Comparison of ENCODE assay signal across 8 cellular contexts in genomic region chr7:1664711-1665591, GRCh38. TPM values are rescaled to one million over a fixed set of nuclear protein-coding genes. Genes with fewer than 3 reads are reported as not detected.
DNase-seq lines count a peak whose midpoint lies in the region; ATAC-seq, FAIRE-seq and TF ChIP-seq lines count a peak whose summit lies in the region.

No MANE protein-coding gene starts in this region.

- H4K20me1 ChIP-seq in endothelial cell of umbilical vein (replicated peaks; ENCODE audit: control insufficient read depth, extremely low read depth, insufficient read depth, low read length) (no peaks in the 10 kb centered on the region), MM.1S (ENCODE audit: insufficient read depth, low read length) (no peaks in the 10 kb centered on the region)

- H3K27me3 ChIP-seq in endothelial cell of umbilical vein (ENCODE audit: control insufficient read depth in 2 of 2, insufficient read depth in 2 of 2, low read length in 2 of 2): peaks cover 32 to 35% of the 10 kb centered on the region in 2 experiments
- peaks cover 29% of the 10 kb centered on the region for H3K27me3 ChIP-seq in MM.1S (replicated peaks; ENCODE audit: insufficient read depth, low read length)

- WGBS in mesodermal cell (ENCODE audit: insufficient coverage in 2 of 2), 2 experiments: 0 to 1% methylated on average over 39 to 53 of the region's 101 CpGs

- POLR2A ChIA-PET in endothelial cell of umbilical vein (lab: Charles Lee): no interaction called here

- H3K9me3 ChIP-seq in endothelial cell of umbilical vein (replicated peaks; ENCODE audit: control insufficient read depth, insufficient read depth, low read length) (no peaks in the 10 kb centered on the region), mesodermal cell (ENCODE audit: control insufficient read depth, low read length) (no peaks in the 10 kb centered on the region), MM.1S (replicated peaks; ENCODE audit: insufficient read depth, low read length) (no peaks in the 10 kb centered on the region)

- DNase-seq in GM03348 (ENCODE audit: low spot score): peak; percentile 90
- peak; percentile 50 for DNase-seq in NCI-H1694 (lab: John Stamatoyannopoulos, UW)
- peak; percentile 65 to 71 for DNase-seq in activated CD4-positive, alpha-beta T cell treated with anti-CD3 and anti-CD28 coated beads, Interleukin-2, amount 50 U/mL, for 48 hours
- peak; percentile 66 for DNase-seq in endothelial cell of umbilical vein (ENCODE audit: low read depth, low spot score)
- peak; percentile 10 for DNase-seq in stimulated activated CD8-positive, alpha-beta memory T cell treated with anti-CD3 and anti-CD28 coated beads, Interleukin-4, amount 100 ng/mL, for 4 hours (ENCODE audit: low read depth in 2 of 2, low spot score in 1 of 2)
- no peak for DNase-seq in MM.1S

- no peak for TF ChIP-seq POLR2A in endothelial cell of umbilical vein (IDR thresholded peaks at IDR 0.05; ENCODE audit: low read depth, low read length)

- no peak for FAIRE-seq in endothelial cell of umbilical vein (lab: Jason Lieb, UNC)

- dilution Hi-C loops in endothelial cell of umbilical vein (cut with MboI; ENCODE audit: extremely low pct_ligation_motif_present, low sequenced_read_pairs): no loop called here

- H3K36me3 ChIP-seq in endothelial cell of umbilical vein (ENCODE audit: control insufficient read depth in 2 of 2, extremely low read depth in 1 of 2, insufficient read depth in 2 of 2, low read length in 2 of 2) (no peaks in the 10 kb centered on the region), mesodermal cell (ENCODE audit: control insufficient read depth, insufficient read depth, low read length) (no peaks in the 10 kb centered on the region), MM.1S (replicated peaks; ENCODE audit: insufficient read depth, low read length) (no peaks in the 10 kb centered on the region)

- no TSS peak for BruUV-seq in endothelial cell of umbilical vein (replicated peaks; lab: Mats Ljungman, UMichigan)

- intact Hi-C loops in endothelial cell of umbilical vein (cut with micrococcal nuclease): loop anchor here (2.0 to 5.0 kb wide), 3 partner anchors 544 to 697 kb away; no protein-coding TSS in a partner anchor

- H3K9me1 ChIP-seq in endothelial cell of umbilical vein (replicated peaks; ENCODE audit: control insufficient read depth, extremely low read depth, insufficient read depth, low read length): no peaks in the 10 kb centered on the region

- no peaks in the 10 kb centered on the region for H3K79me2 ChIP-seq in endothelial cell of umbilical vein (ENCODE audit: control insufficient read depth, insufficient read depth, low read length)
- no peaks in the 10 kb centered on the region for H3K79me2 ChIP-seq in MM.1S (ENCODE audit: low read length)

- peak overlapping the region; percentile 91 for H2AFZ ChIP-seq in endothelial cell of umbilical vein (ENCODE audit: low read depth, low read length)
- H2AFZ ChIP-seq in MM.1S (ENCODE audit: low read length): no peak overlapping the region

- no peak for ATAC-seq in GM21717 (IDR thresholded peaks at IDR 0.05; ENCODE audit: unreplicated experiment)

- TF ChIP-seq CTCF in endothelial cell of umbilical vein (IDR thresholded peaks at IDR 0.05; ENCODE audit: extremely low read depth in 1 of 2, insufficient read depth in 1 of 2, low read depth in 1 of 2, low read length in 2 of 2) (peak; percentile 59 to 87), MM.1S (IDR thresholded peaks at IDR 0.05; ENCODE audit: low read length) (no peak)

- H3K4me3 ChIP-seq in endothelial cell of umbilical vein (replicated peaks in 1 of 3; ENCODE audit: insufficient read depth in 1 of 3, low read depth in 1 of 3, low read length in 3 of 3): peak overlapping the region; percentile 33 to 67 (median 43)
- H3K4me3 ChIP-seq in mesodermal cell (ENCODE audit: extremely low read depth, insufficient read depth, low read length, poor library complexity, severe bottlenecking): peak overlapping the region; percentile 54
- H3K4me3 ChIP-seq in MM.1S (ENCODE audit: low read length): no peak overlapping the region

- H3K4me1 ChIP-seq in endothelial cell of umbilical vein (ENCODE audit: control insufficient read depth, extremely low read depth, insufficient read depth, low read length) (peaks cover 3% of the 10 kb centered on the region), mesodermal cell (ENCODE audit: control insufficient read depth, insufficient read depth, low read length, poor library complexity, severe bottlenecking) (peaks cover 18% of the 10 kb centered on the region), MM.1S (ENCODE audit: low read length) (no peaks in the 10 kb centered on the region)

- H3K9ac ChIP-seq in endothelial cell of umbilical vein (replicated peaks; ENCODE audit: extremely low read depth, insufficient read depth, low read length) (no peak overlapping the region), MM.1S (ENCODE audit: low read length) (no peak overlapping the region)

- CTCF ChIA-PET in endothelial cell of umbilical vein (lab: Charles Lee): interaction anchor here (0.5 to 2.7 kb wide), 35 partner anchors 9 to 690 kb away, joined by 3 to 36 read pairs (median 3); partner anchors contain the start of gene EIF3B

- H3K27ac ChIP-seq in endothelial cell of umbilical vein (ENCODE audit: insufficient read depth, low read depth, low read length) (no peak overlapping the region), mesodermal cell (ENCODE audit: low read depth, low read length, severe bottlenecking) (peak overlapping the region; percentile 71), MM.1S (ENCODE audit: low read length) (no peak overlapping the region)

- no peaks in the 10 kb centered on the region for H3K9me2 ChIP-seq in MM.1S (replicated peaks; ENCODE audit: insufficient read depth, low read length)

- H3K4me2 ChIP-seq in endothelial cell of umbilical vein (ENCODE audit: insufficient read depth, low read length) (peak overlapping the region; percentile 70), MM.1S (ENCODE audit: low read depth, low read length) (no peak overlapping the region)

- H3F3A ChIP-seq in MM.1S (ENCODE audit: insufficient read depth, low read length): no peaks in the 10 kb centered on the region

TF ChIP-seq in endothelial cell of umbilical vein, 7 proteins besides CTCF, POLR2A, EP300 and RAD21:
- no peak for TF ChIP-seq MYC (IDR thresholded peaks at IDR 0.05; ENCODE audit: low read depth, low read length)
- no peak for TF ChIP-seq MAX (IDR thresholded peaks at IDR 0.05; ENCODE audit: insufficient read depth, insufficient read length)
- TF ChIP-seq GATA2 (IDR thresholded peaks at IDR 0.05; ENCODE audit: insufficient read depth, insufficient read length, low read depth, low read length): no peak
- no peak for TF ChIP-seq FOS (IDR thresholded peaks at IDR 0.05; ENCODE audit: borderline replicate concordance, insufficient read depth, low read length)
- no peak for TF ChIP-seq JUN (IDR thresholded peaks at IDR 0.05; ENCODE audit: borderline replicate concordance, insufficient read depth, insufficient read length, low read depth)
- no peak for TF ChIP-seq EZH2 (IDR thresholded peaks at IDR 0.05; ENCODE audit: borderline replicate concordance, low read depth, low read length, severe bottlenecking)
- no peak for TF ChIP-seq POLR2AphosphoS5 (IDR thresholded peaks at IDR 0.05; ENCODE audit: insufficient read depth, low read depth, low read length)

RNA-seq across cellular contexts. Expression of gene ELFN1, which starts 5.1 kb away (rescaled TPM):
- 0.85 and 1.0 TPM in 2 replicates for total RNA-seq in endothelial cell of umbilical vein
- 0.37 and 0.46 TPM in 2 replicates for polyA plus RNA-seq in endothelial cell of umbilical vein
- polyA plus RNA-seq in endothelial cell of umbilical vein (2011; cell fraction: cytosol; rRNA removed): 0.17 and 0.31 TPM in 2 replicates
- 0.14 and 0.17 TPM in 2 replicates for polyA plus RNA-seq in endothelial cell of umbilical vein (2011; cell fraction: nucleus; rRNA removed)
- polyA plus RNA-seq in endothelial cell of umbilical vein (2012): 0.54 and 1.6 TPM in 2 replicates
- 0.22 and 0.42 TPM in 2 replicates for polyA minus RNA-seq in endothelial cell of umbilical vein
- polyA minus RNA-seq in endothelial cell of umbilical vein (2011; cell fraction: cytosol; rRNA and poly(A)+ RNA removed): 0.31 TPM
- 0.19 and 0.24 TPM in 2 replicates for polyA minus RNA-seq in endothelial cell of umbilical vein (2011; cell fraction: nucleus; rRNA and poly(A)+ RNA removed)
- 21.3 TPM for polyA plus RNA-seq in mesodermal cell (2013, experiment 1 of 2)
- polyA plus RNA-seq in mesodermal cell (2013, experiment 2 of 2): 16.8 TPM
